In the genomic region with DNA sequence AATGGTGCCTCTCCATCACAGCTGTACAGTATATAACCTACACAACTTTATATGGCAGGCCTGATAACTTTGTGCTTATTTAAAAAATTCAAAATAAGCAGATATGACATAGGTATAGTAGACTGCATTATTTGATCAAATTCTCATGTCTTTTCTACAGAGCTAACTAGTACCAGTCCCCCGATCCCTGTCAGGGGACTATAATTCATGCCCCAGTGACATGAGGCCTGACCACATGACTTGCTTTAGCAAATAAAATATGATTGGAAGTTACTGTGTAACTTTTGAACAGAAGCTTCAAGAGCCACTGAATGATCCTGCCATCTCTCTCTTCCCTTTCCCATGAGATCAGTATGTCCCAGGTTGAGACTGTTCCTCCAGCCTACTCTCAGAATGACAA, we compare ENCODE assay signal across 41 cellular contexts. TPM values are rescaled to one million over a fixed set of nuclear protein-coding genes. Genes with fewer than 3 reads are reported as not detected.
"Had no signal": no experiment of that assay in that cellular context is flagged by ENCODE, and none has a peak within 500 bp of the region (broad histone marks: within the 10 kb centered on the region; RNA-seq: fewer than 3 reads in every experiment).

No MANE protein-coding gene starts in this region.

- DNase-seq: activated CD4-positive, alpha-beta T cell treated with anti-CD3 and anti-CD28 coated beads for 1 hour; activated CD4-positive, alpha-beta T cell treated with anti-CD3 and anti-CD28 coated beads for 36 hours; activated CD4-positive, alpha-beta T cell treated with anti-CD3 and anti-CD28 coated beads for 48 hours; activated CD4-positive, alpha-beta T cell treated with anti-CD3 and anti-CD28 coated beads, Interleukin-2, amount 10 ng/mL, durations not matched to agents 7 days and 5 days; activated CD4-positive, alpha-beta T cell treated with anti-CD3 and anti-CD28 coated beads, Interleukin-2, amount 50 U/mL, for 48 hours; activated CD4-positive, CD25-positive, alpha-beta regulatory T cell; activated CD8-positive, alpha-beta memory T cell treated with anti-CD3 and anti-CD28 coated beads, Interleukin-2, amount 50 U/mL, for 4 hours; activated CD8-positive, alpha-beta T cell treated with anti-CD3 and anti-CD28 coated beads for 36 hours; activated effector memory CD4-positive, alpha-beta T cell treated with anti-CD3 and anti-CD28 coated beads, Interleukin-2, amount 50 U/mL, for 16 hours; activated gamma-delta T cell treated with Interleukin-2 at 50 U/mL for 16 hours; activated naive CD4-positive, alpha-beta T cell; activated naive CD4-positive, alpha-beta T cell treated with anti-CD3 and anti-CD28 coated beads for 36 hours; activated naive CD4-positive, alpha-beta T cell treated with anti-CD3 and anti-CD28 coated beads, Interleukin-2, amount 50 U/mL, for 16 hours; activated naive CD8-positive, alpha-beta T cell treated with anti-CD3 and anti-CD28 coated beads for 36 hours; activated T-cell treated with anti-CD3 and anti-CD28 coated beads for 4 hours; activated T-cell treated with anti-CD3 and anti-CD28 coated beads, Interleukin-2, amount 50 U/mL, for 1 hour; activated T-cell treated with anti-CD3 and anti-CD28 coated beads, Interleukin-2, amount 50 U/mL, for 4 hours; activated T-cell treated with anti-CD3 and anti-CD28 coated beads, Interleukin-2, amount 50 U/mL, for 72 hours; adrenal gland; amniotic stem cell; aorta; caudate nucleus; cerebellar nuclear complex; T-helper 1 cell; T-helper 2 cell; T-helper 9 cell had no signal

- H3K9me3 Mint-ChIP-seq: activated CD4-positive, alpha-beta T cell treated with anti-CD3 and anti-CD28 coated beads, Interleukin-2, amount 10 ng/mL, durations not matched to agents 7 days and 5 days; activated CD8-positive, alpha-beta T cell treated with anti-CD3 and anti-CD28 coated beads for 36 hours; activated naive CD4-positive, alpha-beta T cell treated with anti-CD3 and anti-CD28 coated beads for 36 hours; activated naive CD4-positive, alpha-beta T cell treated with anti-CD3 and anti-CD28 coated beads, Interleukin-2, amount 50 U/mL, for 72 hours; activated naive CD8-positive, alpha-beta T cell treated with anti-CD3 and anti-CD28 coated beads for 36 hours; activated T-cell treated with anti-CD3 and anti-CD28 coated beads, Interleukin-2, amount 50 U/mL, for 4 hours; activated T-cell treated with anti-CD3 and anti-CD28 coated beads, Interleukin-2, amount 50 U/mL, for 72 hours; activated T-helper 1 cell treated with anti-CD3 and anti-CD28 coated beads, Interleukin-12 subunit alpha, Interleukin-12 subunit beta, Interleukin-2, Interleukin-4 antibody, amounts not matched to agents 30 ng/mL and 10 ng/mL and 1 ng/mL, durations not matched to agents 14 hours and 24 hours and 36 hours; activated T-helper 17 cell treated with anti-CD3 and anti-CD28 coated beads, Interleukin-2, amount 50 U/mL, for 72 hours; brain; T-helper 1 cell treated with Interleukin-12 subunit alpha and Interleukin-12 subunit beta and Interleukin-4 antibody, amounts not matched to agents 30 μg/mL and 1 μg/mL, for 36 hours; T-helper 2 cell treated with Interferon-gamma antibody and Interleukin-4, amounts not matched to agents 5 μg/mL and 100 μg/mL, for 36 hours had no signal

- H3K4me3 ChIP-seq: adrenal gland, cardiac muscle cell had no signal

- H3K4me3 Mint-ChIP-seq: activated CD4-positive, alpha-beta T cell treated with anti-CD3 and anti-CD28 coated beads for 36 hours; activated CD4-positive, alpha-beta T cell treated with anti-CD3 and anti-CD28 coated beads, Interleukin-2, amount 10 ng/mL, durations not matched to agents 7 days and 5 days; activated CD8-positive, alpha-beta T cell treated with anti-CD3 and anti-CD28 coated beads for 36 hours; activated naive CD4-positive, alpha-beta T cell treated with anti-CD3 and anti-CD28 coated beads for 36 hours; activated naive CD8-positive, alpha-beta T cell treated with anti-CD3 and anti-CD28 coated beads for 36 hours; activated T-cell treated with anti-CD3 and anti-CD28 coated beads, Interleukin-2, amount 50 U/mL, for 4 hours; activated T-cell treated with anti-CD3 and anti-CD28 coated beads, Interleukin-2, amount 50 U/mL, for 72 hours; activated T-helper 1 cell treated with anti-CD3 and anti-CD28 coated beads, Interleukin-12 subunit alpha, Interleukin-12 subunit beta, Interleukin-2, Interleukin-4 antibody, amounts not matched to agents 30 ng/mL and 10 ng/mL and 1 ng/mL, durations not matched to agents 14 hours and 24 hours and 36 hours; activated T-helper 17 cell treated with anti-CD3 and anti-CD28 coated beads, Interleukin-2, amount 50 U/mL, for 72 hours; brain; central memory CD8-positive, alpha-beta T cell; T-helper 1 cell treated with Interleukin-12 subunit alpha and Interleukin-12 subunit beta and Interleukin-4 antibody, amounts not matched to agents 30 μg/mL and 1 μg/mL, for 36 hours; T-helper 2 cell treated with Interferon-gamma antibody and Interleukin-4, amounts not matched to agents 5 μg/mL and 100 μg/mL, for 36 hours had no signal

- ATAC-seq: activated CD4-positive, alpha-beta T cell treated with anti-CD3 and anti-CD28 coated beads for 36 hours; activated CD4-positive, CD25-positive, alpha-beta regulatory T cell treated with anti-CD3 and anti-CD28 coated beads, Interleukin-2, amount 50 U/mL, for 24 hours; activated CD8-positive, alpha-beta T cell treated with anti-CD3 and anti-CD28 coated beads for 36 hours; activated naive CD4-positive, alpha-beta T cell treated with anti-CD3 and anti-CD28 coated beads, Interleukin-2, amount 50 U/mL, for 72 hours; activated T-cell treated with anti-CD3 and anti-CD28 coated beads, Interleukin-2, amount 50 U/mL, for 4 hours; activated T-cell treated with anti-CD3 and anti-CD28 coated beads, Interleukin-2, amount 50 U/mL, for 72 hours; activated T-helper 17 cell treated with anti-CD3 and anti-CD28 coated beads, Interleukin-2, amount 50 U/mL, for 72 hours had no signal

- H3K27me3 Mint-ChIP-seq: activated CD4-positive, alpha-beta T cell treated with anti-CD3 and anti-CD28 coated beads for 36 hours; activated CD4-positive, alpha-beta T cell treated with anti-CD3 and anti-CD28 coated beads, Interleukin-2, amount 10 ng/mL, durations not matched to agents 7 days and 5 days; activated CD8-positive, alpha-beta T cell treated with anti-CD3 and anti-CD28 coated beads for 36 hours; activated naive CD8-positive, alpha-beta T cell treated with anti-CD3 and anti-CD28 coated beads for 36 hours; activated T-helper 17 cell treated with anti-CD3 and anti-CD28 coated beads, Interleukin-2, amount 50 U/mL, for 72 hours; central memory CD8-positive, alpha-beta T cell had no signal

- H3K27ac Mint-ChIP-seq: activated CD4-positive, alpha-beta T cell treated with anti-CD3 and anti-CD28 coated beads for 36 hours; activated CD4-positive, alpha-beta T cell treated with anti-CD3 and anti-CD28 coated beads, Interleukin-2, amount 10 ng/mL, durations not matched to agents 7 days and 5 days; activated CD8-positive, alpha-beta T cell treated with anti-CD3 and anti-CD28 coated beads for 36 hours; activated naive CD4-positive, alpha-beta T cell treated with anti-CD3 and anti-CD28 coated beads for 36 hours; activated naive CD4-positive, alpha-beta T cell treated with anti-CD3 and anti-CD28 coated beads, Interleukin-2, amount 50 U/mL, for 72 hours; activated naive CD8-positive, alpha-beta T cell treated with anti-CD3 and anti-CD28 coated beads for 36 hours; activated T-cell treated with anti-CD3 and anti-CD28 coated beads, Interleukin-2, amount 50 U/mL, for 72 hours; activated T-helper 1 cell treated with anti-CD3 and anti-CD28 coated beads, Interleukin-12 subunit alpha, Interleukin-12 subunit beta, Interleukin-2, Interleukin-4 antibody, amounts not matched to agents 30 ng/mL and 10 ng/mL and 1 ng/mL, durations not matched to agents 14 hours and 24 hours and 36 hours; activated T-helper 17 cell treated with anti-CD3 and anti-CD28 coated beads, Interleukin-2, amount 50 U/mL, for 72 hours; brain; T-helper 1 cell treated with Interleukin-12 subunit alpha and Interleukin-12 subunit beta and Interleukin-4 antibody, amounts not matched to agents 30 μg/mL and 1 μg/mL, for 36 hours; T-helper 2 cell treated with Interferon-gamma antibody and Interleukin-4, amounts not matched to agents 5 μg/mL and 100 μg/mL, for 36 hours had no signal

- H3K27me3 ChIP-seq: adrenal gland, cardiac muscle cell had no signal

- FAIRE-seq: bronchial epithelial cell, TTC549 had no signal

- H3K36me3 Mint-ChIP-seq: activated naive CD4-positive, alpha-beta T cell treated with anti-CD3 and anti-CD28 coated beads, Interleukin-2, amount 50 U/mL, for 72 hours; activated naive CD8-positive, alpha-beta T cell treated with anti-CD3 and anti-CD28 coated beads for 36 hours; brain had no signal

- H3K27ac ChIP-seq: adrenal gland, cardiac muscle cell, VCaP had no signal

- H3K36me3 ChIP-seq: adrenal gland, cardiac muscle cell had no signal

- H3K4me1 Mint-ChIP-seq: activated CD4-positive, alpha-beta T cell treated with anti-CD3 and anti-CD28 coated beads for 36 hours; activated CD4-positive, alpha-beta T cell treated with anti-CD3 and anti-CD28 coated beads, Interleukin-2, amount 10 ng/mL, durations not matched to agents 7 days and 5 days; activated naive CD8-positive, alpha-beta T cell treated with anti-CD3 and anti-CD28 coated beads for 36 hours; activated T-helper 17 cell treated with anti-CD3 and anti-CD28 coated beads, Interleukin-2, amount 50 U/mL, for 72 hours; brain; central memory CD8-positive, alpha-beta T cell had no signal

- H3K4me1 ChIP-seq: adrenal gland had no signal

RNA-seq across cellular contexts. Expression of a gene that starts 49.2 kb away (rescaled TPM):
- total RNA-seq: activated CD4-positive, alpha-beta T cell treated with anti-CD3 and anti-CD28 coated beads for 36 hours; activated CD4-positive, alpha-beta T cell treated with anti-CD3 and anti-CD28 coated beads, Interleukin-2, amount 10 ng/mL, durations not matched to agents 7 days and 5 days; activated CD8-positive, alpha-beta memory T cell treated with anti-CD3 and anti-CD28 coated beads for 36 hours; activated CD8-positive, alpha-beta T cell treated with anti-CD3 and anti-CD28 coated beads for 36 hours; activated naive CD4-positive, alpha-beta T cell treated with anti-CD3 and anti-CD28 coated beads for 36 hours; activated naive CD4-positive, alpha-beta T cell treated with anti-CD3 and anti-CD28 coated beads, Interleukin-2, amount 50 U/mL, for 72 hours; activated naive CD8-positive, alpha-beta T cell treated with anti-CD3 and anti-CD28 coated beads for 36 hours; activated T-cell treated with anti-CD3 and anti-CD28 coated beads, Interleukin-2, amount 50 U/mL, for 4 hours; activated T-cell treated with anti-CD3 and anti-CD28 coated beads, Interleukin-2, amount 50 U/mL, for 72 hours; activated T-helper 1 cell treated with anti-CD3 and anti-CD28 coated beads, Interleukin-12 subunit alpha, Interleukin-12 subunit beta, Interleukin-2, Interleukin-4 antibody, amounts not matched to agents 30 ng/mL and 10 ng/mL and 1 ng/mL, durations not matched to agents 14 hours and 24 hours and 36 hours; activated T-helper 17 cell treated with anti-CD3 and anti-CD28 coated beads, Interleukin-2, amount 50 U/mL, for 72 hours had no signal
- polyA plus RNA-seq: aorta had no signal

RNA-seq across cellular contexts. Expression of a gene that starts 55.2 kb away (rescaled TPM):
- total RNA-seq: activated CD4-positive, alpha-beta T cell treated with anti-CD3 and anti-CD28 coated beads for 36 hours; activated CD4-positive, alpha-beta T cell treated with anti-CD3 and anti-CD28 coated beads, Interleukin-2, amount 10 ng/mL, durations not matched to agents 7 days and 5 days; activated CD8-positive, alpha-beta memory T cell treated with anti-CD3 and anti-CD28 coated beads for 36 hours; activated CD8-positive, alpha-beta T cell treated with anti-CD3 and anti-CD28 coated beads for 36 hours; activated naive CD4-positive, alpha-beta T cell treated with anti-CD3 and anti-CD28 coated beads for 36 hours; activated naive CD4-positive, alpha-beta T cell treated with anti-CD3 and anti-CD28 coated beads, Interleukin-2, amount 50 U/mL, for 72 hours; activated naive CD8-positive, alpha-beta T cell treated with anti-CD3 and anti-CD28 coated beads for 36 hours; activated T-cell treated with anti-CD3 and anti-CD28 coated beads, Interleukin-2, amount 50 U/mL, for 4 hours; activated T-cell treated with anti-CD3 and anti-CD28 coated beads, Interleukin-2, amount 50 U/mL, for 72 hours; activated T-helper 1 cell treated with anti-CD3 and anti-CD28 coated beads, Interleukin-12 subunit alpha, Interleukin-12 subunit beta, Interleukin-2, Interleukin-4 antibody, amounts not matched to agents 30 ng/mL and 10 ng/mL and 1 ng/mL, durations not matched to agents 14 hours and 24 hours and 36 hours; activated T-helper 17 cell treated with anti-CD3 and anti-CD28 coated beads, Interleukin-2, amount 50 U/mL, for 72 hours; adrenal gland; aorta; astrocyte; bronchial epithelial cell; cardiac muscle cell; chondrocyte had no signal
- polyA plus RNA-seq: adrenal gland, aorta had no signal
